8 cellular contexts compared by ENCODE assay signal in the genomic region with DNA sequence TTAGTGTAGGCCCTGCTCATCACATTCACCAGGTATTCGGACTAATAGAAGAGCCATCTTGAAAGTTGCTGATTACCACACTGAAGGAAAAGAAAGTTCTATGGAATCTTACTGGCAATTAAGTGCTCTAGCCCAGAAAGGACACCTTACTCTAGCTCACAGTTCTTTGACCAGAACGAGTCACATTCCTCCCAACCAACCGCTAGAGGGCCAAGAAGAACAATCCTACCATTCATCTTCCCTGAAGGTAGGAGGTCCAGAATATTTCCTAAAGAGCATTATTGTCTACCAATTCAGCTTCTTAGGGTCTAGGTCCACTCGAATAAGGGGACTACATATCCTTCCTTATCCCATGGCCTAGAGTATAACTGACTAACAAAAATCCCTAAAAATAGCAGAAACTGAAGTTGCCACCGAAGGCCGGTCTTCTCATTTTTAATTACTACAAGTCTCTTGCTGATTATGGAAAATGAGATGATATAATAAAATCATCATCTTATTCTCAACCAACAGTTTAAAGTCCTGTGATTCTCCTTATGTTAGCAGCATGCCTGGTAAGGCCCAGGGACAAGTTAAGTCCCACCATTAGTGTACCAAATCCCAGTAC. TPM values are rescaled to one million over a fixed set of nuclear protein-coding genes. Genes with fewer than 3 reads are reported as not detected.
A peak's percentile ranks its signal among the peaks of the same experiment; 100 is the strongest.
DNase-seq lines count a peak whose midpoint lies in the region; ATAC-seq and TF ChIP-seq lines count a peak whose summit lies in the region.

No MANE protein-coding gene starts in this region.

- peaks cover 3% of the 10 kb centered on the region for H3K4me1 ChIP-seq in left ventricle myocardium inferior

- H3K27me3 ChIP-seq in left ventricle myocardium inferior (ENCODE audit: low read depth) = no peaks in the 10 kb centered on the region

- no peaks in the 10 kb centered on the region for H3K36me3 Mint-ChIP-seq in activated CD8-positive, alpha-beta memory T cell treated with anti-CD3 and anti-CD28 coated beads, Interleukin-2, amount 10 ng/mL, durations not matched to agents 7 days and 5 days
- no peaks in the 10 kb centered on the region for H3K36me3 Mint-ChIP-seq in activated CD4-positive, alpha-beta T cell treated with anti-CD3 and anti-CD28 coated beads, Interleukin-2, amount 10 ng/mL, durations not matched to agents 7 days and 5 days (ENCODE audit: low read depth)
- H3K36me3 Mint-ChIP-seq in stimulated activated naive B cell treated with anti-CD40 and anti-IgM and Interleukin-4, amounts not matched to agents 10 μg/mL and 1 μg/mL and 100 μg/mL, for 72 hours = no peaks in the 10 kb centered on the region

- H3K27ac ChIP-seq in left ventricle myocardium inferior (replicated peaks) = no peak overlapping the region

- H3K27ac Mint-ChIP-seq in activated CD8-positive, alpha-beta memory T cell treated with anti-CD3 and anti-CD28 coated beads, Interleukin-2, amount 10 ng/mL, durations not matched to agents 7 days and 5 days = no peak overlapping the region
- no peak overlapping the region for H3K27ac Mint-ChIP-seq in activated CD4-positive, alpha-beta T cell treated with anti-CD3 and anti-CD28 coated beads, Interleukin-2, amount 10 ng/mL, durations not matched to agents 7 days and 5 days
- H3K27ac Mint-ChIP-seq in stimulated activated naive B cell treated with anti-CD40 and anti-IgM and Interleukin-4, amounts not matched to agents 10 μg/mL and 1 μg/mL and 100 μg/mL, for 72 hours = no peak overlapping the region

- intact Hi-C loops in left ventricle myocardium inferior (cut with micrococcal nuclease) = loop anchor here (5.0 kb wide), 1 partner anchor 67 kb away; a partner anchor contains a TSS

- H3K9me3 ChIP-seq in left ventricle myocardium inferior (replicated peaks) = peaks cover 9% of the 10 kb centered on the region

- H3K9me3 Mint-ChIP-seq in activated CD8-positive, alpha-beta memory T cell treated with anti-CD3 and anti-CD28 coated beads, Interleukin-2, amount 10 ng/mL, durations not matched to agents 7 days and 5 days (ENCODE audit: low read depth) = no peaks in the 10 kb centered on the region
- no peaks in the 10 kb centered on the region for H3K9me3 Mint-ChIP-seq in activated CD4-positive, alpha-beta T cell treated with anti-CD3 and anti-CD28 coated beads, Interleukin-2, amount 10 ng/mL, durations not matched to agents 7 days and 5 days
- no peaks in the 10 kb centered on the region for H3K9me3 Mint-ChIP-seq in stimulated activated naive B cell treated with anti-CD40 and anti-IgM and Interleukin-4, amounts not matched to agents 10 μg/mL and 1 μg/mL and 100 μg/mL, for 72 hours

- peak; percentile 64 for ATAC-seq in activated CD8-positive, alpha-beta memory T cell treated with anti-CD3 and anti-CD28 coated beads, Interleukin-2, amount 10 ng/mL, durations not matched to agents 7 days and 5 days
- ATAC-seq in GM21619 (IDR thresholded peaks at IDR 0.05; ENCODE audit: unreplicated experiment) = peak; percentile 84
- peak; percentile 76 to 79 for ATAC-seq in stimulated activated naive B cell treated with anti-CD40 and anti-IgM and Interleukin-4, amounts not matched to agents 10 μg/mL and 1 μg/mL and 100 μg/mL, for 72 hours (replicated peaks)

- no peak overlapping the region for H3K4me3 Mint-ChIP-seq in activated CD8-positive, alpha-beta memory T cell treated with anti-CD3 and anti-CD28 coated beads, Interleukin-2, amount 10 ng/mL, durations not matched to agents 7 days and 5 days
- H3K4me3 Mint-ChIP-seq in activated CD4-positive, alpha-beta T cell treated with anti-CD3 and anti-CD28 coated beads, Interleukin-2, amount 10 ng/mL, durations not matched to agents 7 days and 5 days = no peak overlapping the region
- no peak overlapping the region for H3K4me3 Mint-ChIP-seq in stimulated activated naive B cell treated with anti-CD40 and anti-IgM and Interleukin-4, amounts not matched to agents 10 μg/mL and 1 μg/mL and 100 μg/mL, for 72 hours

- H3K36me3 ChIP-seq in left ventricle myocardium inferior = no peaks in the 10 kb centered on the region

- no peaks in the 10 kb centered on the region for H3K4me1 Mint-ChIP-seq in activated CD8-positive, alpha-beta memory T cell treated with anti-CD3 and anti-CD28 coated beads, Interleukin-2, amount 10 ng/mL, durations not matched to agents 7 days and 5 days
- no peaks in the 10 kb centered on the region for H3K4me1 Mint-ChIP-seq in activated CD4-positive, alpha-beta T cell treated with anti-CD3 and anti-CD28 coated beads, Interleukin-2, amount 10 ng/mL, durations not matched to agents 7 days and 5 days
- no peaks in the 10 kb centered on the region for H3K4me1 Mint-ChIP-seq in stimulated activated naive B cell treated with anti-CD40 and anti-IgM and Interleukin-4, amounts not matched to agents 10 μg/mL and 1 μg/mL and 100 μg/mL, for 72 hours

- POLR2A ChIA-PET in activated CD4-positive, alpha-beta T cell treated with anti-CD3 and anti-CD28 coated beads, Interleukin-2, amount 10 ng/mL, durations not matched to agents 7 days and 5 days (lab: Charles Lee) = no interaction called here

- DNase-seq in activated CD8-positive, alpha-beta memory T cell treated with anti-CD3 and anti-CD28 coated beads, Interleukin-2, amount 10 ng/mL, durations not matched to agents 7 days and 5 days = no peak
- no peak for DNase-seq in activated CD8-positive, alpha-beta memory T cell treated with anti-CD3 and anti-CD28 coated beads for 24 hours
- DNase-seq in Kasumi-1 (lab: John Stamatoyannopoulos, UW) (peak; percentile 43 to 80), left ventricle myocardium inferior (no peak), T1000 (lab: John Stamatoyannopoulos, UW) (no peak)
- peak; percentile 20 for DNase-seq in activated CD4-positive, alpha-beta T cell treated with anti-CD3 and anti-CD28 coated beads, Interleukin-2, amount 10 ng/mL, durations not matched to agents 7 days and 5 days
- no peak for DNase-seq in stimulated activated naive B cell treated with anti-CD40 and anti-IgM and Interleukin-4, amounts not matched to agents 10 μg/mL and 1 μg/mL and 100 μg/mL, for 72 hours

- H3K4me3 ChIP-seq in left ventricle myocardium inferior = no peak overlapping the region

- CTCF ChIA-PET in activated CD8-positive, alpha-beta memory T cell treated with anti-CD3 and anti-CD28 coated beads, Interleukin-2, amount 10 ng/mL, durations not matched to agents 7 days and 5 days (lab: Charles Lee) = interaction anchor here (0.7 to 3.3 kb wide), 5 partner anchors 8 to 68 kb away, joined by 3 to 26 read pairs (median 4); a partner anchor contains a TSS
- CTCF ChIA-PET in activated CD4-positive, alpha-beta T cell treated with anti-CD3 and anti-CD28 coated beads, Interleukin-2, amount 10 ng/mL, durations not matched to agents 7 days and 5 days (lab: Charles Lee) = interaction anchor here (1.2 to 1.6 kb wide), 2 partner anchors 14 to 68 kb away, joined by 3 to 7 read pairs; a partner anchor contains a TSS

- TF ChIP-seq CTCF in left ventricle myocardium inferior (IDR thresholded peaks at IDR 0.05; ENCODE audit: borderline replicate concordance) = peak; percentile 78

- H3K27me3 Mint-ChIP-seq in activated CD8-positive, alpha-beta memory T cell treated with anti-CD3 and anti-CD28 coated beads, Interleukin-2, amount 10 ng/mL, durations not matched to agents 7 days and 5 days = peaks cover 52% of the 10 kb centered on the region
- H3K27me3 Mint-ChIP-seq in activated CD4-positive, alpha-beta T cell treated with anti-CD3 and anti-CD28 coated beads, Interleukin-2, amount 10 ng/mL, durations not matched to agents 7 days and 5 days = peaks cover 42% of the 10 kb centered on the region
- peaks cover under 1 to 4% of the 10 kb centered on the region in 2 donors for H3K27me3 Mint-ChIP-seq in stimulated activated naive B cell treated with anti-CD40 and anti-IgM and Interleukin-4, amounts not matched to agents 10 μg/mL and 1 μg/mL and 100 μg/mL, for 72 hours

RNA-seq across cellular contexts. Expression of a gene that starts 2.7 kb away (rescaled TPM):
- not detected for total RNA-seq in activated CD8-positive, alpha-beta memory T cell treated with anti-CD3 and anti-CD28 coated beads, Interleukin-2, amount 10 ng/mL, durations not matched to agents 7 days and 5 days
- total RNA-seq in activated CD4-positive, alpha-beta T cell treated with anti-CD3 and anti-CD28 coated beads, Interleukin-2, amount 10 ng/mL, durations not matched to agents 7 days and 5 days = not detected
- total RNA-seq in left ventricle myocardium inferior = 0.49 TPM

Comparison
In these comparisons a context has a peak if more than half of its experiments do, and no peak if none do; other contexts are left out.
1. DNase-seq: peak in Kasumi-1 (2 of 2) and activated CD4-positive, alpha-beta T cell treated with anti-CD3 and anti-CD28 coated beads, Interleukin-2, amount 10 ng/mL, durations not matched to agents 7 days and 5 days (single experiment); none in activated CD8-positive, alpha-beta memory T cell treated with anti-CD3 and anti-CD28 coated beads, Interleukin-2, amount 10 ng/mL, durations not matched to agents 7 days and 5 days (single experiment), activated CD8-positive, alpha-beta memory T cell treated with anti-CD3 and anti-CD28 coated beads for 24 hours (single experiment), left ventricle myocardium inferior (single experiment), stimulated activated naive B cell treated with anti-CD40 and anti-IgM and Interleukin-4, amounts not matched to agents 10 μg/mL and 1 μg/mL and 100 μg/mL, for 72 hours (single experiment) and T1000 (single experiment).
2. Peak in every context shown above with its lines, with median percentiles within 50 percentile points of each other: ATAC-seq.